Comparison of ENCODE assay signal across 14 cellular contexts in the genomic region with DNA sequence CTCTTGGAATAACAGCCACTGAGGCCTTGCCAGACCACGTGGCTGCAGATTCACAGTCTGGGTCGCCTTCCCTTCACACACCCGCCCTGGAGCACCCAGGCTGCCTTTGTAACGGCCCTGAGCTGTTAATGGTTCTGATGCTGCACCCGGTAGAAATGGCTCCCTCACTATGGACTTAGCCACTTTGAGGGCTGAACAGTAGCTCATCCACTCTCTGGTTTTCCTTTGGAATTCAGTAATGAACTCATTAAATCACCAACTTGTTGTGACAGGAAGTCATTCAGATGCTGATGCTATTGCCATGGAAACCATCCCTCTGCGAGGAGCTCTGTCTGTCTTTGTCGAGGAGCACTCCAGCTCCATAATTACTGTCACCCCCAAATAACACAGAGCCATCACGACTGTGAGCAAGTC. TPM values are rescaled to one million over a fixed set of nuclear protein-coding genes. Genes with fewer than 3 reads are reported as not detected.
DNase-seq lines count a peak whose midpoint lies in the region; ATAC-seq and TF ChIP-seq lines count a peak whose summit lies in the region.
"Had no signal": no experiment of that assay in that cellular context is flagged by ENCODE, and none has a peak within 500 bp of the region (broad histone marks: within the 10 kb centered on the region; RNA-seq: fewer than 3 reads in every experiment).

No MANE protein-coding gene starts in this region.

- H3K23me2 ChIP-seq in H9 (ENCODE audit: insufficient read length, low read depth, low read length, poor library complexity, severe bottlenecking) = no peaks in the 10 kb centered on the region

- peaks cover 5% of the 10 kb centered on the region; the same call in 1 of the 2 replicates for H3K4me1 ChIP-seq in H9 (ENCODE audit: insufficient read depth, low read length)
- no peaks in the 10 kb centered on the region for H3K4me1 ChIP-seq in endodermal cell (ENCODE audit: control insufficient read depth, insufficient read depth, low read length)
- no peaks in the 10 kb centered on the region for H3K4me1 ChIP-seq in neural progenitor cell
- H3K4me1 ChIP-seq: Caco-2, parathyroid adenoma had no signal

- H3K4me1 Mint-ChIP-seq in H9 = peaks cover 39 to 44% of the 10 kb centered on the region in 2 experiments
- peaks cover 16% of the 10 kb centered on the region for H3K4me1 Mint-ChIP-seq in endodermal cell
- peaks cover 23% of the 10 kb centered on the region for H3K4me1 Mint-ChIP-seq in neural progenitor cell
- H3K4me1 Mint-ChIP-seq in activated CD4-positive, alpha-beta memory T cell treated with anti-CD3 and anti-CD28 coated beads for 36 hours (ENCODE audit: low read depth) = peaks cover 8% of the 10 kb centered on the region

- no peak for ATAC-seq in left ventricle myocardium superior
- ATAC-seq in GM18858 (IDR thresholded peaks at IDR 0.05; ENCODE audit: unreplicated experiment) = no peak
- ATAC-seq: activated CD4-positive, alpha-beta T cell treated with anti-CD3 and anti-CD28 coated beads for 36 hours; left colon had no signal

- H3K36me3 ChIP-seq in endodermal cell (ENCODE audit: control insufficient read depth, insufficient read depth, low read length) (no peaks in the 10 kb centered on the region), neural progenitor cell (no peaks in the 10 kb centered on the region)

- H2BK15ac ChIP-seq in H9 (ENCODE audit: low read depth, low read length) = no peak overlapping the region

- no peaks in the 10 kb centered on the region for H3K79me1 ChIP-seq in H9 (ENCODE audit: insufficient read depth, low read depth, low read length, poor library complexity, severe bottlenecking)

- POLR2A ChIA-PET in activated CD4-positive, alpha-beta memory T cell treated with anti-CD3 and anti-CD28 coated beads for 36 hours (lab: Charles Lee) = no interaction called here

- H4K8ac ChIP-seq in H9 (replicated peaks; ENCODE audit: insufficient read length, low read depth, low read length) = no peak overlapping the region

- no peak overlapping the region for H4K91ac ChIP-seq in H9 (ENCODE audit: insufficient read length, low read depth, low read length)

- H4K20me1 ChIP-seq in H9 (ENCODE audit: control insufficient read depth, insufficient read depth, insufficient read length) (no peaks in the 10 kb centered on the region), neural progenitor cell (ENCODE audit: low read depth) (no peaks in the 10 kb centered on the region)

- H3K9ac ChIP-seq in H9 (ENCODE audit: extremely low read depth, insufficient read length, low read length) = no peak overlapping the region
- H3K9ac ChIP-seq in endodermal cell (ENCODE audit: extremely low read depth, low read length, poor library complexity, severe bottlenecking) = no peak overlapping the region
- no peak overlapping the region for H3K9ac ChIP-seq in neural progenitor cell
- H3K9ac ChIP-seq: parathyroid adenoma had no signal

- H3K27ac Mint-ChIP-seq in H9 (peak overlapping the region in 2 of 3 experiments; percentile 41 to 94; a peak in 3 of 7 replicates), endodermal cell (no peak overlapping the region), neural progenitor cell (peak overlapping the region; percentile 48)
- H3K27ac Mint-ChIP-seq in activated CD4-positive, alpha-beta memory T cell treated with anti-CD3 and anti-CD28 coated beads for 36 hours = no peak overlapping the region
- H3K27ac Mint-ChIP-seq: activated CD4-positive, alpha-beta T cell treated with anti-CD3 and anti-CD28 coated beads for 36 hours had no signal

- H2AK5ac ChIP-seq in H9 (ENCODE audit: insufficient read length, low read length) = no peak overlapping the region

- H3K27me3 Mint-ChIP-seq in H9 (ENCODE audit: low read depth) = no peaks in the 10 kb centered on the region
- H3K27me3 Mint-ChIP-seq in endodermal cell (ENCODE audit: insufficient read depth) = no peaks in the 10 kb centered on the region
- no peaks in the 10 kb centered on the region for H3K27me3 Mint-ChIP-seq in neural progenitor cell (ENCODE audit: insufficient read depth, low read depth)
- H3K27me3 Mint-ChIP-seq in activated CD4-positive, alpha-beta memory T cell treated with anti-CD3 and anti-CD28 coated beads for 36 hours = no peaks in the 10 kb centered on the region
- H3K27me3 Mint-ChIP-seq: activated CD4-positive, alpha-beta T cell treated with anti-CD3 and anti-CD28 coated beads for 36 hours had no signal

- H3K56ac ChIP-seq in H9 (ENCODE audit: insufficient read length, low read depth, low read length) = no peak overlapping the region

- WGBS in H9 (ENCODE audit: extremely low coverage, insufficient read length, low lambda C conversion rate) = no CpG with 5 or more reads among the region's 8 CpGs
- 23 to 41% methylated on average over 6 to 8 of the region's 8 CpGs for WGBS in endodermal cell (ENCODE audit: insufficient coverage in 1 of 2, insufficient read length in 1 of 2), 2 experiments

- CTCF ChIA-PET in activated CD4-positive, alpha-beta memory T cell treated with anti-CD3 and anti-CD28 coated beads for 36 hours (lab: Charles Lee) = interaction anchor here (0.6 kb wide), 2 partner anchors 8 to 46 kb away, joined by 3 read pairs; no protein-coding TSS in a partner anchor

- H3K4ac ChIP-seq in H9 (ENCODE audit: low read depth, low read length) = no peak overlapping the region

- no peak overlapping the region for H3K14ac ChIP-seq in H9 (ENCODE audit: insufficient read depth, low read length)

- H3K23ac ChIP-seq in H9 (ENCODE audit: insufficient read length, low read depth, low read length) = no peak overlapping the region

- H3K9me3 ChIP-seq in H9 (ENCODE audit: control insufficient read depth, low read depth, low read length) = no peaks in the 10 kb centered on the region
- H3K9me3 ChIP-seq in endodermal cell (ENCODE audit: control insufficient read depth, low read length) = no peaks in the 10 kb centered on the region
- H3K9me3 ChIP-seq in neural progenitor cell (ENCODE audit: low read depth) = no peaks in the 10 kb centered on the region
- H3K9me3 ChIP-seq: Caco-2 had no signal

- H3T11ph ChIP-seq in H9 (ENCODE audit: low read length) = no peak overlapping the region

- H3K9me3 Mint-ChIP-seq in H9 (no peaks in the 10 kb centered on the region), endodermal cell (no peaks in the 10 kb centered on the region), neural progenitor cell (no peaks in the 10 kb centered on the region)
- no peaks in the 10 kb centered on the region for H3K9me3 Mint-ChIP-seq in activated CD4-positive, alpha-beta memory T cell treated with anti-CD3 and anti-CD28 coated beads for 36 hours

- DNase-seq in H9 (peak; percentile 63), NCI-H1694 treated with DMSO at 0.1 percent for 48 hours (lab: John Stamatoyannopoulos, UW) (peak; percentile 84), endodermal cell (peak; percentile 86), neural progenitor cell (ENCODE audit: low spot score) (peak; percentile 72), left ventricle myocardium superior (no peak), HT-29 (ENCODE audit: low spot score) (no peak)
- DNase-seq in activated CD4-positive, alpha-beta memory T cell treated with anti-CD3 and anti-CD28 coated beads for 36 hours = no peak
- DNase-seq: activated CD4-positive, alpha-beta T cell treated with anti-CD3 and anti-CD28 coated beads for 36 hours; Caco-2; central memory CD4-positive, alpha-beta T cell; left colon; NCI-H510A treated with DMSO at 0.1 percent for 48 hours had no signal

- peaks cover 12% of the 10 kb centered on the region for H3F3A ChIP-seq in neural progenitor cell (ENCODE audit: low read depth)

- H3K4me3 Mint-ChIP-seq in H9 (peak overlapping the region; percentile 21 to 62; a peak in 3 of 5 replicates), endodermal cell (no peak overlapping the region), neural progenitor cell (peak overlapping the region; percentile 17)
- no peak overlapping the region for H3K4me3 Mint-ChIP-seq in activated CD4-positive, alpha-beta memory T cell treated with anti-CD3 and anti-CD28 coated beads for 36 hours
- H3K4me3 Mint-ChIP-seq: activated CD4-positive, alpha-beta T cell treated with anti-CD3 and anti-CD28 coated beads for 36 hours had no signal

- intact Hi-C loops in left ventricle myocardium superior (cut with micrococcal nuclease) = no loop called here
- intact Hi-C loops in activated CD4-positive, alpha-beta memory T cell treated with anti-CD3 and anti-CD28 coated beads for 36 hours (cut with micrococcal nuclease) = no loop called here

- no peak overlapping the region for H3K4me3 ChIP-seq in endodermal cell (ENCODE audit: low read length)
- H3K4me3 ChIP-seq in neural progenitor cell = no peak overlapping the region

- no peaks in the 10 kb centered on the region for H3K79me2 ChIP-seq in H9 (ENCODE audit: insufficient read depth, low read length)
- no peaks in the 10 kb centered on the region for H3K79me2 ChIP-seq in neural progenitor cell (ENCODE audit: low read depth)
- H3K79me2 ChIP-seq: parathyroid adenoma had no signal

- no peaks in the 10 kb centered on the region for H3K27me3 ChIP-seq in H9 (ENCODE audit: insufficient read depth, low read length)
- no peaks in the 10 kb centered on the region for H3K27me3 ChIP-seq in endodermal cell (ENCODE audit: control insufficient read depth, insufficient read depth, low read length, poor library complexity, severe bottlenecking)
- H3K27me3 ChIP-seq in neural progenitor cell = no peaks in the 10 kb centered on the region

- no peak overlapping the region for H2BK5ac ChIP-seq in H9 (ENCODE audit: insufficient read length, low read length)

- H2BK20ac ChIP-seq in H9 (ENCODE audit: low read depth, low read length, poor library complexity, severe bottlenecking) = no peak overlapping the region

- H3K27ac ChIP-seq in H9 (ENCODE audit: insufficient read length, low read depth, low read length) = no peak overlapping the region
- peak overlapping the region; percentile 83 for H3K27ac ChIP-seq in endodermal cell (ENCODE audit: low read depth, low read length)
- no peak overlapping the region for H3K27ac ChIP-seq in neural progenitor cell
- H3K27ac ChIP-seq: parathyroid adenoma had no signal

- H2BK12ac ChIP-seq in H9 (ENCODE audit: insufficient read length, low read depth, low read length) = no peak overlapping the region

- H2AFZ ChIP-seq in H9 (ENCODE audit: low read length) (no peak overlapping the region), neural progenitor cell (replicated peaks) (no peak overlapping the region)
- H2AFZ ChIP-seq: parathyroid adenoma had no signal

- H3K36me3 Mint-ChIP-seq in H9 (ENCODE audit: insufficient read depth in 1 of 3, low read depth in 3 of 3) = no peaks in the 10 kb centered on the region
- peaks cover 1% of the 10 kb centered on the region for H3K36me3 Mint-ChIP-seq in endodermal cell (ENCODE audit: low read depth)
- peaks cover 1% of the 10 kb centered on the region for H3K36me3 Mint-ChIP-seq in neural progenitor cell
- H3K36me3 Mint-ChIP-seq in activated CD4-positive, alpha-beta memory T cell treated with anti-CD3 and anti-CD28 coated beads for 36 hours = no peaks in the 10 kb centered on the region

- H2BK120ac ChIP-seq in H9 (ENCODE audit: low read depth, low read length, poor library complexity, severe bottlenecking) = no peak overlapping the region

- H4K5ac ChIP-seq in H9 (ENCODE audit: insufficient read length, low read depth, low read length) = no peak overlapping the region

- H3K4me2 ChIP-seq in H9 (ENCODE audit: insufficient read depth, insufficient read length, low read length) (peak overlapping the region; percentile 35), neural progenitor cell (no peak overlapping the region)

- no peak overlapping the region for H3K18ac ChIP-seq in H9 (ENCODE audit: insufficient read length, low read depth, low read length)

- TF ChIP-seq CTCF in H9 (conservative IDR thresholded peaks at IDR 0.05) = no peak
- no peak for TF ChIP-seq CTCF in endodermal cell (conservative IDR thresholded peaks at IDR 0.05)
- TF ChIP-seq CTCF in neural progenitor cell (IDR thresholded peaks at IDR 0.05) = no peak

RNA-seq across cellular contexts. Expression of a gene that starts 59.2 kb away (rescaled TPM):
- total RNA-seq in H9 (2021) (10.4 and 11.4 TPM in 2 replicates), endodermal cell (10 to 100 TPM in 1 of 2 donors, 1 to 10 TPM in 1; 9.8 to 10.3 TPM), neural progenitor cell (ENCODE audit: low replicate concordance) (6.9 and 8.8 TPM in 2 replicates), left ventricle myocardium superior (1.4 TPM)
- 26.6 TPM for polyA plus RNA-seq in endodermal cell (2013, experiment 1 of 2)
- polyA plus RNA-seq in endodermal cell (2013, experiment 2 of 2) = 26.3 TPM
- 3.0 and 4.0 TPM in 2 replicates for total RNA-seq in HT-29 (2014; rRNA removed; shearing (Covaris generic))
- 10 to 100 TPM; 12.4 to 13.1 TPM for total RNA-seq in activated CD4-positive, alpha-beta memory T cell treated with anti-CD3 and anti-CD28 coated beads for 36 hours

Comparison
In these comparisons a context has a peak if more than half of its experiments do, and no peak if none do; other contexts are left out.
1. DNase-seq: peak in H9 (single experiment), NCI-H1694 treated with DMSO at 0.1 percent for 48 hours (single experiment), endodermal cell (single experiment) and neural progenitor cell (single experiment); none in left ventricle myocardium superior (single experiment), HT-29 (single experiment) and activated CD4-positive, alpha-beta memory T cell treated with anti-CD3 and anti-CD28 coated beads for 36 hours (single experiment).
2. H3K27ac Mint-ChIP-seq: peak in H9 (2 of 3) and neural progenitor cell (single experiment); none in endodermal cell (single experiment) and activated CD4-positive, alpha-beta memory T cell treated with anti-CD3 and anti-CD28 coated beads for 36 hours (single experiment).
3. H3K4me3 Mint-ChIP-seq: peak in H9 (2 of 2) and neural progenitor cell (single experiment); none in endodermal cell (single experiment) and activated CD4-positive, alpha-beta memory T cell treated with anti-CD3 and anti-CD28 coated beads for 36 hours (single experiment).